In genomic region chr20:3247638-3248037, GRCh38 we compare ENCODE assay signal across 17 cellular contexts. TPM values are rescaled to one million over a fixed set of nuclear protein-coding genes. Genes with fewer than 3 reads are reported as not detected.
A peak's percentile ranks its signal among the peaks of the same experiment; 100 is the strongest.
DNase-seq lines count a peak whose midpoint lies in the region; ATAC-seq and TF ChIP-seq lines count a peak whose summit lies in the region.
"Had no signal": no experiment of that assay in that cellular context is flagged by ENCODE, and none has a peak within 500 bp of the region (broad histone marks: within the 10 kb centered on the region; RNA-seq: fewer than 3 reads in every experiment).

No MANE protein-coding gene starts in this region.

- peaks cover 35% of the 10 kb centered on the region for H3K27me3 Mint-ChIP-seq in GM23338 (ENCODE audit: insufficient read depth, low read depth, poor library complexity)

- H3K79me1 ChIP-seq in trophoblast cell (ENCODE audit: low read length): no peaks in the 10 kb centered on the region

- H2BK12ac ChIP-seq in trophoblast cell (ENCODE audit: low read length): no peak overlapping the region

- no peak for TF ChIP-seq CTCF in GM20000 (IDR thresholded peaks at IDR 0.05; ENCODE audit: extremely low read depth, missing control alignments)
- TF ChIP-seq CTCF in GM23338 (conservative IDR thresholded peaks at IDR 0.05; ENCODE audit: low read depth in 2 of 2): no peak
- TF ChIP-seq CTCF in fibroblast of the aortic adventitia (IDR thresholded peaks at IDR 0.05; ENCODE audit: insufficient read depth, low read length): no peak

- H3K23ac ChIP-seq in trophoblast cell (ENCODE audit: low read length): no peak overlapping the region

- H3K36me3 ChIP-seq in GM23338 (ENCODE audit: insufficient read depth) (no peaks in the 10 kb centered on the region), trophoblast cell (ENCODE audit: control insufficient read depth in 1 of 2, insufficient read depth in 2 of 2, low read length in 2 of 2) (peaks cover 7% of the 10 kb centered on the region in 2 experiments)

- ATAC-seq in GM23338 (no peak), GM21576 (IDR thresholded peaks at IDR 0.05; ENCODE audit: unreplicated experiment) (no peak), GM21619 (IDR thresholded peaks at IDR 0.05; ENCODE audit: unreplicated experiment) (no peak)
- ATAC-seq: SK-N-SH treated with all-trans-retinoic acid at 6 μM for 48 hours had no signal

- no peaks in the 10 kb centered on the region for H3K36me3 Mint-ChIP-seq in GM23338 (ENCODE audit: low read depth)

- DNase-seq in GM20000 (ENCODE audit: low spot score) (peak; percentile 31), GM23338 (ENCODE audit: low spot score) (peak; percentile 20), fibroblast of the aortic adventitia (ENCODE audit: low read depth) (peak; percentile 21), trophoblast cell (peak; percentile 72 to 78), COR-L47 (lab: John Stamatoyannopoulos, UW) (no peak)
- DNase-seq: Caco-2, DMS153, NCI-H1092 treated with DMSO at 0.1 percent for 48 hours, NCI-H1694 treated with DMSO at 0.1 percent for 48 hours, NCI-H2107, NCI-H226, NCI-H526 treated with DMSO at 0.1 percent for 48 hours had no signal

- H3K79me2 ChIP-seq in GM23338 (replicated peaks; ENCODE audit: insufficient read depth) (no peaks in the 10 kb centered on the region), trophoblast cell (ENCODE audit: control insufficient read depth, insufficient read depth, low read length, poor library complexity) (no peaks in the 10 kb centered on the region)

- 0 out of 2 replicates have a peak, but pooled peaks cover 14% of the 10 kb centered on the region for H3F3A ChIP-seq in GM23338 (replicated peaks; ENCODE audit: low read depth)

- no peaks in the 10 kb centered on the region for H3K9me3 ChIP-seq in trophoblast cell (ENCODE audit: insufficient read depth, low read depth, low read length)
- H3K9me3 ChIP-seq: Caco-2 had no signal

- no peak overlapping the region for H3K4me3 Mint-ChIP-seq in GM23338
- H3K4me3 Mint-ChIP-seq: T-helper 1 cell treated with Interleukin-12 subunit alpha and Interleukin-12 subunit beta and Interleukin-4 antibody, amounts not matched to agents 30 μg/mL and 1 μg/mL, for 36 hours had no signal

- H4K12ac ChIP-seq in trophoblast cell (ENCODE audit: low read depth, low read length): no peak overlapping the region

- H2AK5ac ChIP-seq in trophoblast cell (ENCODE audit: low read length): no peak overlapping the region

- H4K20me1 ChIP-seq in GM23338 (replicated peaks; ENCODE audit: insufficient read depth): no peaks in the 10 kb centered on the region

- H3K4me3 ChIP-seq in GM23338 (peak overlapping the region; percentile 64), fibroblast of the aortic adventitia (ENCODE audit: low read depth, low read length) (no peak overlapping the region), trophoblast cell (ENCODE audit: low read depth, low read length) (no peak overlapping the region)

- peaks cover 18% of the 10 kb centered on the region for H3K4me1 ChIP-seq in GM23338 (ENCODE audit: insufficient read depth)
- H3K4me1 ChIP-seq in trophoblast cell (ENCODE audit: control insufficient read depth in 1 of 2, insufficient read depth in 2 of 2, low read length in 2 of 2): peaks cover 0 to 7% of the 10 kb centered on the region in 2 experiments
- H3K4me1 ChIP-seq: Caco-2 had no signal

- H2AFZ ChIP-seq in GM23338 (no peak overlapping the region; the same call in 1 of the 2 replicates), trophoblast cell (ENCODE audit: insufficient read depth, low read length, poor library complexity) (no peak overlapping the region)

- H3K9me3 Mint-ChIP-seq in GM23338: no peaks in the 10 kb centered on the region
- H3K9me3 Mint-ChIP-seq: T-helper 1 cell treated with Interleukin-12 subunit alpha and Interleukin-12 subunit beta and Interleukin-4 antibody, amounts not matched to agents 30 μg/mL and 1 μg/mL, for 36 hours had no signal

- no peak overlapping the region for H3K9ac ChIP-seq in trophoblast cell (ENCODE audit: low read length)
- H3K9ac ChIP-seq: KMS-11 had no signal

- no peak overlapping the region for H3K4ac ChIP-seq in trophoblast cell (ENCODE audit: low read depth, low read length)

- H3K27ac ChIP-seq in GM23338 (ENCODE audit: low read depth) (no peak overlapping the region), trophoblast cell (ENCODE audit: low read depth, low read length) (no peak overlapping the region)
- H3K27ac ChIP-seq: KMS-11 had no signal

- no peak overlapping the region for H4K8ac ChIP-seq in trophoblast cell (ENCODE audit: low read depth, low read length)

- no peak overlapping the region for H2BK5ac ChIP-seq in trophoblast cell (ENCODE audit: low read depth, low read length, poor library complexity)

- H3K18ac ChIP-seq in trophoblast cell (ENCODE audit: low read length): no peak overlapping the region

- H3K14ac ChIP-seq in trophoblast cell (ENCODE audit: low read length): no peak overlapping the region

- H3K4me2 ChIP-seq in GM23338 (peak overlapping the region; percentile 90; the same call in 1 of the 2 replicates), trophoblast cell (ENCODE audit: low read length) (no peak overlapping the region)
- H3K4me2 ChIP-seq: KMS-11 had no signal

- no peak overlapping the region for H2BK120ac ChIP-seq in trophoblast cell (ENCODE audit: insufficient read depth, low read length, poor library complexity)

- H3K4me1 Mint-ChIP-seq in GM23338: peaks cover 8% of the 10 kb centered on the region

- no peak overlapping the region for H4K91ac ChIP-seq in trophoblast cell (ENCODE audit: low read depth, low read length)

- no CpG with 5 or more reads among the region's 4 CpGs for WGBS in trophoblast cell (ENCODE audit: extremely low coverage, insufficient coverage, insufficient read length)

- peaks cover 34% of the 10 kb centered on the region for H3K27me3 ChIP-seq in GM23338 (ENCODE audit: insufficient read depth)
- peaks cover 15% of the 10 kb centered on the region for H3K27me3 ChIP-seq in trophoblast cell (ENCODE audit: insufficient read depth, low read length)

- no peaks in the 10 kb centered on the region for H3K9me2 ChIP-seq in GM23338 (ENCODE audit: insufficient read depth)

- no peak overlapping the region for H3K27ac Mint-ChIP-seq in GM23338
- H3K27ac Mint-ChIP-seq: T-helper 1 cell treated with Interleukin-12 subunit alpha and Interleukin-12 subunit beta and Interleukin-4 antibody, amounts not matched to agents 30 μg/mL and 1 μg/mL, for 36 hours had no signal

TF ChIP-seq in GM23338, 12 proteins besides CTCF, POLR2A, EP300 and RAD21 (continues in another document):
- TF ChIP-seq CREB1 (CRISPR knock-in tag; IDR thresholded peaks at IDR 0.05; ENCODE audit: low read depth) (no peak), ZNF114 (CRISPR knock-in tag; IDR thresholded peaks at IDR 0.05) (no peak), EZH2phosphoT487 (IDR thresholded peaks at IDR 0.05; ENCODE audit: unreplicated experiment) (no peak), POLR2AphosphoS5 (IDR thresholded peaks at IDR 0.05; ENCODE audit: low read depth) (no peak), ETS1 (IDR thresholded peaks at IDR 0.05) (no peak), JUNB (IDR thresholded peaks at IDR 0.05; ENCODE audit: unreplicated experiment) (no peak), EZH2 (IDR thresholded peaks at IDR 0.05; ENCODE audit: low read depth, unreplicated experiment) (no peak)
- TF ChIP-seq, protein P1, sequence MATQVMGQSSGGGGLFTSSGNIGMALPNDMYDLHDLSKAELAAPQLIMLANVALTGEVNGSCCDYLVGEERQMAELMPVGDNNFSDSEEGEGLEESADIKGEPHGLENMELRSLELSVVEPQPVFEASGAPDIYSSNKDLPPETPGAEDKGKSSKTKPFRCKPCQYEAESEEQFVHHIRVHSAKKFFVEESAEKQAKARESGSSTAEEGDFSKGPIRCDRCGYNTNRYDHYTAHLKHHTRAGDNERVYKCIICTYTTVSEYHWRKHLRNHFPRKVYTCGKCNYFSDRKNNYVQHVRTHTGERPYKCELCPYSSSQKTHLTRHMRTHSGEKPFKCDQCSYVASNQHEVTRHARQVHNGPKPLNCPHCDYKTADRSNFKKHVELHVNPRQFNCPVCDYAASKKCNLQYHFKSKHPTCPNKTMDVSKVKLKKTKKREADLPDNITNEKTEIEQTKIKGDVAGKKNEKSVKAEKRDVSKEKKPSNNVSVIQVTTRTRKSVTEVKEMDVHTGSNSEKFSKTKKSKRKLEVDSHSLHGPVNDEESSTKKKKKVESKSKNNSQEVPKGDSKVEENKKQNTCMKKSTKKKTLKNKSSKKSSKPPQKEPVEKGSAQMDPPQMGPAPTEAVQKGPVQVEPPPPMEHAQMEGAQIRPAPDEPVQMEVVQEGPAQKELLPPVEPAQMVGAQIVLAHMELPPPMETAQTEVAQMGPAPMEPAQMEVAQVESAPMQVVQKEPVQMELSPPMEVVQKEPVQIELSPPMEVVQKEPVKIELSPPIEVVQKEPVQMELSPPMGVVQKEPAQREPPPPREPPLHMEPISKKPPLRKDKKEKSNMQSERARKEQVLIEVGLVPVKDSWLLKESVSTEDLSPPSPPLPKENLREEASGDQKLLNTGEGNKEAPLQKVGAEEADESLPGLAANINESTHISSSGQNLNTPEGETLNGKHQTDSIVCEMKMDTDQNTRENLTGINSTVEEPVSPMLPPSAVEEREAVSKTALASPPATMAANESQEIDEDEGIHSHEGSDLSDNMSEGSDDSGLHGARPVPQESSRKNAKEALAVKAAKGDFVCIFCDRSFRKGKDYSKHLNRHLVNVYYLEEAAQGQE (IDR thresholded peaks at IDR 0.05; ENCODE audit: unreplicated experiment): no peak

RNA-seq across cellular contexts. Expression of gene SLC4A11, which starts 8.6 kb away (rescaled TPM):
- 12.1 and 17.1 TPM in 2 replicates for total RNA-seq in GM23338 (2014; rRNA removed; shearing (Covaris generic))
- 10.8 and 14.8 TPM in 2 replicates for polyA plus RNA-seq in GM23338 (2016; fragmentation: Nextera tagmentation; extraction: Ambion mirVana)
- 0.49 and 0.63 TPM in 2 replicates for total RNA-seq in fibroblast of the aortic adventitia (ENCODE audit: low replicate concordance)
- 3.6 and 4.4 TPM in 2 replicates for polyA plus RNA-seq in trophoblast cell (2013)

RNA-seq across cellular contexts. Expression of gene ITPA, which starts 38.3 kb away (rescaled TPM):
- 45.3 and 57.5 TPM in 2 replicates for total RNA-seq in GM23338 (2014; rRNA removed; shearing (Covaris generic))
- polyA plus RNA-seq in GM23338 (2016; fragmentation: Nextera tagmentation; extraction: Ambion mirVana): 81.7 and 86.6 TPM in 2 replicates
- 26.2 and 36.2 TPM in 2 replicates for total RNA-seq in fibroblast of the aortic adventitia (ENCODE audit: low replicate concordance)
- 39.0 and 40.4 TPM in 2 replicates for polyA plus RNA-seq in trophoblast cell (2013)

RNA-seq across cellular contexts. Expression of gene DDRGK1, which starts 43.2 kb away (rescaled TPM):
- 34.8 and 44.0 TPM in 2 replicates for total RNA-seq in GM23338 (2014; rRNA removed; shearing (Covaris generic))
- polyA plus RNA-seq in GM23338 (2016; fragmentation: Nextera tagmentation; extraction: Ambion mirVana): 35.7 and 45.5 TPM in 2 replicates
- total RNA-seq in fibroblast of the aortic adventitia (ENCODE audit: low replicate concordance): 24.9 and 64.0 TPM in 2 replicates
- polyA plus RNA-seq in trophoblast cell (2013): 43.7 and 45.6 TPM in 2 replicates
